In the genomic region with DNA sequence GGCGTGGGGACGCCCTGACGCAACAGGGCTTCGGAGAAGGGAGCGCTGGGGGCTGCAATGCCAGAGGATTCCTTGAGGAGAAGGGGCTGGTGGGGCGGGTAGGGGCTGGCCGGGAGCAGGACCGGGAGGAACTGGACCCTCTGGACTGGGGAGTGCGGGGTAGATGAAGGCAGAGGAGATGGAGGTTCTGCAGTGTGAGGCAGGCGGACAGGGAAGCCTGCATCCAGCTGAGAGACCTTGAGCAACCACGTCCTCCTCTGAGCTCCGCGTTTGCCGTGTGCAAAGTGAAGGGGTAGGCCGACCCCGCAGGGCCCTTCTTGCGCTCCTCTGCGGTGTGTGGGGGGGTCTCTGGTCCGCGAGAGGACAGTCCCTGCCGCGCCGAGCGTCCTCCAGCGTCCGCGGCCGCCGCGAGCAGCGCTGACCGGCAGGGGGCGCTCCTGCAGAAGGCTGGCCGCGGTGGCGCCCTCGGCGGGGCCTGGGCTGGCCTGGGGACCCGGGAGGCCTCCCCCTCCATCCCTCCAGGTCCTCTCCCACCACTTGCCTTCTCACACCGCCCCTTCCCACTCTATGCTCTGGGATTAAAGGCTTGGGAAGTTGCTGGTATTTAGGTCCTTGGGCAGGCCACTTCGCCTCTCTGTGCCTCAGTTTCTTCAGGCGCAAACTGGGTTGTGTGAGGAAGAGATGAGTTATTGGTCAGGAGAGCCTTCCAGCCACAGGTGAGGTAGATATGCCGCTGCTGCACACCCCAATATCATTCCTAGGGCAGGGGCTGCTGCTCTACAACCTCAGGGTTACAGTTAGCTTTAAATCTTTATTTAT, we compare ENCODE assay signal across 8 cellular contexts. TPM values are rescaled to one million over a fixed set of nuclear protein-coding genes. Genes with fewer than 3 reads are reported as not detected.
A peak's percentile ranks its signal among the peaks of the same experiment; 100 is the strongest.
DNase-seq lines count a peak whose midpoint lies in the region; ATAC-seq and TF ChIP-seq lines count a peak whose summit lies in the region.

No MANE protein-coding gene starts in this region.

- no peaks in the 10 kb centered on the region for H3K4me1 ChIP-seq in iPS-18a (ENCODE audit: control insufficient read depth, low read depth, low read length)
- H3K4me1 ChIP-seq in tibial nerve: peaks cover 0 to 6% (median 0%) of the 10 kb centered on the region in 4 donors

- peaks cover 37% of the 10 kb centered on the region for H3K27me3 Mint-ChIP-seq in activated CD4-positive, alpha-beta T cell treated with anti-CD3 and anti-CD28 coated beads for 36 hours
- peaks cover 63% of the 10 kb centered on the region for H3K27me3 Mint-ChIP-seq in activated T-cell treated with anti-CD3 and anti-CD28 coated beads, Interleukin-2, amount 50 U/mL, for 24 hours
- peaks cover 2 to 38% (median 3%) of the 10 kb centered on the region in 3 donors for H3K27me3 Mint-ChIP-seq in immature natural killer cell (ENCODE audit: low read depth in 3 of 3)

- no peak for TF ChIP-seq EP300 in tibial nerve (IDR thresholded peaks at IDR 0.05)

- no peak overlapping the region for H3K9ac ChIP-seq in iPS-18a (ENCODE audit: low read length)

- CTCF ChIA-PET in activated CD4-positive, alpha-beta T cell treated with anti-CD3 and anti-CD28 coated beads for 36 hours (lab: Charles Lee): interaction anchor here (0.6 to 4.5 kb wide), 15 partner anchors 8 to 1666 kb away, joined by 3 to 36 read pairs (median 3); a partner anchor contains a TSS

- H3K4me1 Mint-ChIP-seq in activated CD4-positive, alpha-beta T cell treated with anti-CD3 and anti-CD28 coated beads for 36 hours: no peaks in the 10 kb centered on the region
- peaks cover 3% of the 10 kb centered on the region for H3K4me1 Mint-ChIP-seq in activated T-cell treated with anti-CD3 and anti-CD28 coated beads, Interleukin-2, amount 50 U/mL, for 24 hours (ENCODE audit: low read depth)
- peaks cover 0 to 2% of the 10 kb centered on the region in 2 donors for H3K4me1 Mint-ChIP-seq in immature natural killer cell

- H3K9me3 Mint-ChIP-seq in activated CD4-positive, alpha-beta T cell treated with anti-CD3 and anti-CD28 coated beads for 36 hours (ENCODE audit: low read depth): peaks cover 11% of the 10 kb centered on the region
- peaks cover 10% of the 10 kb centered on the region for H3K9me3 Mint-ChIP-seq in activated T-cell treated with anti-CD3 and anti-CD28 coated beads, Interleukin-2, amount 50 U/mL, for 24 hours
- H3K9me3 Mint-ChIP-seq in immature natural killer cell: peaks cover 11 to 15% (median 12%) of the 10 kb centered on the region in 6 donors

- peaks cover 9% of the 10 kb centered on the region for H3K9me3 ChIP-seq in iPS-18a (ENCODE audit: control insufficient read depth, low read depth, low read length)
- peaks cover 0 to 23% (median 0%) of the 10 kb centered on the region in 4 donors for H3K9me3 ChIP-seq in tibial nerve

- no peak for TF ChIP-seq POLR2A in tibial nerve (IDR thresholded peaks at IDR 0.05)

- H3K27me3 ChIP-seq in iPS-18a (ENCODE audit: control insufficient read depth, insufficient read depth, low read length): peaks cover 22% of the 10 kb centered on the region
- peaks cover 0 to 36% of the 10 kb centered on the region in 2 donors for H3K27me3 ChIP-seq in tibial nerve

- 16% methylated on average over 42 to 43 of the region's 43 CpGs for WGBS in tibial nerve, 2 donors

- H3K27ac ChIP-seq in iPS-18a (ENCODE audit: low read length) (no peak overlapping the region), tibial nerve (no peak overlapping the region)

- H3K4me3 ChIP-seq in iPS-18a (ENCODE audit: low read length): peak overlapping the region; percentile 37
- no peak overlapping the region for H3K4me3 ChIP-seq in tibial nerve

- TF ChIP-seq CTCF in tibial nerve (IDR thresholded peaks at IDR 0.05): peak; percentile 28 to 66 (median 57)

- H3K36me3 ChIP-seq in iPS-18a (ENCODE audit: control insufficient read depth, low read depth, low read length) (no peaks in the 10 kb centered on the region), tibial nerve (no peaks in the 10 kb centered on the region)

- POLR2A ChIA-PET in activated CD4-positive, alpha-beta T cell treated with anti-CD3 and anti-CD28 coated beads for 36 hours (lab: Charles Lee): no interaction called here

- H3K27ac Mint-ChIP-seq in activated CD4-positive, alpha-beta T cell treated with anti-CD3 and anti-CD28 coated beads for 36 hours: no peak overlapping the region
- H3K27ac Mint-ChIP-seq in activated T-cell treated with anti-CD3 and anti-CD28 coated beads, Interleukin-2, amount 50 U/mL, for 24 hours: no peak overlapping the region
- no peak overlapping the region for H3K27ac Mint-ChIP-seq in immature natural killer cell

- peak; percentile 56 for DNase-seq in activated CD4-positive, alpha-beta T cell treated with anti-CD3 and anti-CD28 coated beads for 36 hours
- no peak for DNase-seq in activated CD4-positive, alpha-beta T cell treated with anti-CD3 and anti-CD28 coated beads for 4 hours
- DNase-seq in activated T-cell treated with anti-CD3 and anti-CD28 coated beads, Interleukin-2, amount 50 U/mL, for 24 hours: peak; percentile 55
- no peak for DNase-seq in tibial nerve (ENCODE audit: low spot score in 2 of 2)
- DNase-seq in SKM-1 (lab: John Stamatoyannopoulos, UW; ENCODE audit: unreplicated experiment): no peak
- DNase-seq in immature natural killer cell: no peak

- H3K4me3 Mint-ChIP-seq in activated CD4-positive, alpha-beta T cell treated with anti-CD3 and anti-CD28 coated beads for 36 hours: no peak overlapping the region
- no peak overlapping the region for H3K4me3 Mint-ChIP-seq in activated T-cell treated with anti-CD3 and anti-CD28 coated beads, Interleukin-2, amount 50 U/mL, for 24 hours
- H3K4me3 Mint-ChIP-seq in immature natural killer cell: no peak overlapping the region

- intact Hi-C loops in activated CD4-positive, alpha-beta T cell treated with anti-CD3 and anti-CD28 coated beads for 36 hours (cut with DNase I, micrococcal nuclease): loop anchor here (1.0 to 5.0 kb wide), 4 partner anchors 99 to 161 kb away; no protein-coding TSS in a partner anchor

- peaks cover 5% of the 10 kb centered on the region for H3K36me3 Mint-ChIP-seq in activated CD4-positive, alpha-beta T cell treated with anti-CD3 and anti-CD28 coated beads for 36 hours (ENCODE audit: low read depth)
- H3K36me3 Mint-ChIP-seq in activated T-cell treated with anti-CD3 and anti-CD28 coated beads, Interleukin-2, amount 50 U/mL, for 24 hours (ENCODE audit: low read depth): peaks cover 3% of the 10 kb centered on the region
- peaks cover 3 to 8% (median 4%) of the 10 kb centered on the region in 3 donors for H3K36me3 Mint-ChIP-seq in immature natural killer cell

- peak; percentile 51 for ATAC-seq in activated CD4-positive, alpha-beta T cell treated with anti-CD3 and anti-CD28 coated beads for 36 hours
- ATAC-seq in GM18517 (IDR thresholded peaks at IDR 0.05; ENCODE audit: unreplicated experiment): no peak

RNA-seq across cellular contexts. Expression of a gene that starts 9.6 kb away (rescaled TPM):
- total RNA-seq in activated CD4-positive, alpha-beta T cell treated with anti-CD3 and anti-CD28 coated beads for 36 hours: not detected
- under 1 TPM in 2 of 4 donors, not detected in 2; 0.78 to 0.90 TPM for total RNA-seq in tibial nerve
- polyA plus RNA-seq in immature natural killer cell: not detected

RNA-seq across cellular contexts. Expression of a gene that starts 23.3 kb away (rescaled TPM):
- under 1 TPM; 0.09 to 0.12 TPM for total RNA-seq in activated CD4-positive, alpha-beta T cell treated with anti-CD3 and anti-CD28 coated beads for 36 hours
- under 1 TPM; 0.21 to 0.90 (median 0.73) TPM for total RNA-seq in tibial nerve
- under 1 TPM in 2 of 3 donors, not detected in 1; 0.12 to 0.17 TPM for polyA plus RNA-seq in immature natural killer cell

Comparison
In these comparisons a context has a peak if more than half of its experiments do, and no peak if none do; other contexts are left out.
1. DNase-seq: peak in activated CD4-positive, alpha-beta T cell treated with anti-CD3 and anti-CD28 coated beads for 36 hours (single experiment) and activated T-cell treated with anti-CD3 and anti-CD28 coated beads, Interleukin-2, amount 50 U/mL, for 24 hours (single experiment); none in activated CD4-positive, alpha-beta T cell treated with anti-CD3 and anti-CD28 coated beads for 4 hours (0 of 2), tibial nerve (0 of 2), SKM-1 (single experiment) and immature natural killer cell (0 of 3).